In the genomic region with DNA sequence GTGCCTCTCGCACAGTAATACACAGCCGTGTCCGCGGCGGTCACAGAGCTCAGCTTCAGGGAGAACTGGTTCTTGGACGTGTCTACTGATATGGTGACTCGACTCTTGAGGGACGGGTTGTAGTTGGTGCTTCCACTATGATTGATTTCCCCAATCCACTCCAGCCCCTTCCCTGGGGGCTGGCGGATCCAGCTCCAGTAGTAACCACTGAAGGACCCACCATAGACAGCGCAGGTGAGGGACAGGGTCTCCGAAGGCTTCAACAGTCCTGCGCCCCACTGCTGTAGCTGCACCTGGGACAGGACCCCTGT, we compare ENCODE assay signal across 8 cellular contexts.
DNase-seq lines count a peak whose midpoint lies in the region; ATAC-seq and TF ChIP-seq lines count a peak whose summit lies in the region.
"Not testable (repeated sequence)": the region's sequence is repeated elsewhere in the genome, so short reads cannot be mapped to it uniquely, and the experiment has no call there.

No MANE protein-coding gene starts in this region.

- not testable (repeated sequence) for H4K20me1 ChIP-seq in BLaER1; DOHH2 (ENCODE audit: control insufficient read depth, insufficient read depth, low read depth, low read length); Loucy (ENCODE audit: insufficient read depth, low read length, poor library complexity, severe bottlenecking)

- CTCF ChIA-PET in T-cell (lab: Charles Lee): interaction anchor here (0.7 to 1.4 kb wide), 4 partner anchors 21 to 51 kb away, joined by 3 to 4 read pairs (median 3); no protein-coding TSS in a partner anchor
- CTCF ChIA-PET in activated CD8-positive, alpha-beta T cell treated with anti-CD3 and anti-CD28 coated beads for 36 hours (lab: Charles Lee): interaction anchor here (0.7 to 10.3 kb wide), 22 partner anchors 9 to 372 kb away, joined by 3 to 136 read pairs (median 4); no protein-coding TSS in a partner anchor

- H3K9me3 Mint-ChIP-seq in T-cell; activated CD8-positive, alpha-beta T cell treated with anti-CD3 and anti-CD28 coated beads for 36 hours; activated naive CD4-positive, alpha-beta T cell treated with anti-CD3 and anti-CD28 coated beads, Interleukin-2, amount 50 U/mL, for 24 hours; immature natural killer cell; stimulated activated effector memory CD8-positive, alpha-beta T cell treated with anti-CD3 and anti-CD28 coated beads, Interleukin-12 subunit alpha, Interleukin-12 subunit beta, amount 100 ng/mL, for 72 hours: not testable (repeated sequence)

- not testable (repeated sequence) for H3K36me3 Mint-ChIP-seq in T-cell; activated CD8-positive, alpha-beta T cell treated with anti-CD3 and anti-CD28 coated beads for 36 hours (ENCODE audit: low read depth); activated naive CD4-positive, alpha-beta T cell treated with anti-CD3 and anti-CD28 coated beads, Interleukin-2, amount 50 U/mL, for 24 hours; immature natural killer cell; stimulated activated effector memory CD8-positive, alpha-beta T cell treated with anti-CD3 and anti-CD28 coated beads, Interleukin-12 subunit alpha, Interleukin-12 subunit beta, amount 100 ng/mL, for 72 hours

- not testable (repeated sequence) for H3K9me2 ChIP-seq in DOHH2 (replicated peaks; ENCODE audit: control insufficient read depth, low read length); Loucy (replicated peaks; ENCODE audit: low read depth, low read length)

- not testable (repeated sequence) for H3K27ac Mint-ChIP-seq in T-cell; activated naive CD4-positive, alpha-beta T cell treated with anti-CD3 and anti-CD28 coated beads, Interleukin-2, amount 50 U/mL, for 24 hours; immature natural killer cell
- H3K27ac Mint-ChIP-seq in activated CD8-positive, alpha-beta T cell treated with anti-CD3 and anti-CD28 coated beads for 36 hours: peak overlapping the region; percentile 40
- peak overlapping the region; percentile 80 for H3K27ac Mint-ChIP-seq in stimulated activated effector memory CD8-positive, alpha-beta T cell treated with anti-CD3 and anti-CD28 coated beads, Interleukin-12 subunit alpha, Interleukin-12 subunit beta, amount 100 ng/mL, for 72 hours

- peak overlapping the region; percentile 58 for H3K4me3 ChIP-seq in BLaER1
- peak overlapping the region; percentile 64 for H3K4me3 ChIP-seq in DOHH2 (ENCODE audit: low read length)
- H3K4me3 ChIP-seq in Loucy (ENCODE audit: low read length, poor library complexity, severe bottlenecking): peak overlapping the region; percentile 48

- ATAC-seq in T-cell (replicated peaks in 1 of 4): peak in 1 of 4 experiments; percentile 4
- ATAC-seq in activated CD8-positive, alpha-beta T cell treated with anti-CD3 and anti-CD28 coated beads for 36 hours; stimulated activated effector memory CD8-positive, alpha-beta T cell treated with anti-CD3 and anti-CD28 coated beads, Interleukin-12 subunit alpha, Interleukin-12 subunit beta, amount 100 ng/mL, for 72 hours: not testable (repeated sequence)

- not testable (repeated sequence) for DNase-seq in T-cell; activated CD8-positive, alpha-beta T cell treated with anti-CD3 and anti-CD28 coated beads for 36 hours; immature natural killer cell; stimulated activated effector memory CD8-positive, alpha-beta T cell treated with anti-CD3 and anti-CD28 coated beads, Interleukin-12 subunit alpha, Interleukin-12 subunit beta, amount 100 ng/mL, for 72 hours (ENCODE audit: low spot score in 2 of 2)

- not testable (repeated sequence) for H2AFZ ChIP-seq in Loucy (ENCODE audit: low read length)

- H3K4me3 Mint-ChIP-seq in T-cell: peak overlapping the region in 2 of 3 donors; percentile 52 to 56
- H3K4me3 Mint-ChIP-seq in activated CD8-positive, alpha-beta T cell treated with anti-CD3 and anti-CD28 coated beads for 36 hours: peak overlapping the region; percentile 45
- peak overlapping the region; percentile 79 for H3K4me3 Mint-ChIP-seq in activated naive CD4-positive, alpha-beta T cell treated with anti-CD3 and anti-CD28 coated beads, Interleukin-2, amount 50 U/mL, for 24 hours
- H3K4me3 Mint-ChIP-seq in immature natural killer cell: peak overlapping the region in 4 of 5 donors; percentile 3 to 65 (median 49)
- peak overlapping the region; percentile 64 for H3K4me3 Mint-ChIP-seq in stimulated activated effector memory CD8-positive, alpha-beta T cell treated with anti-CD3 and anti-CD28 coated beads, Interleukin-12 subunit alpha, Interleukin-12 subunit beta, amount 100 ng/mL, for 72 hours

- H3K4me1 ChIP-seq in BLaER1 (peaks cover 45% of the 10 kb centered on the region), DOHH2 (ENCODE audit: control insufficient read depth, low read length) (peaks cover 40% of the 10 kb centered on the region), Loucy (ENCODE audit: insufficient read depth, low read length, poor library complexity, severe bottlenecking) (peaks cover 34% of the 10 kb centered on the region)

- not testable (repeated sequence) for H3F3A ChIP-seq in DOHH2 (ENCODE audit: control insufficient read depth, insufficient read depth); Loucy (ENCODE audit: low read depth)

- not testable (repeated sequence) for H3K79me2 ChIP-seq in DOHH2 (ENCODE audit: control insufficient read depth, low read length); Loucy (ENCODE audit: insufficient read depth, low read length)

- H3K27ac ChIP-seq in BLaER1 (peak overlapping the region; percentile 77), DOHH2 (ENCODE audit: low read depth, low read length) (peak overlapping the region; percentile 59)

- not testable (repeated sequence) for H3K9ac ChIP-seq in BLaER1
- peak overlapping the region; percentile 64 for H3K9ac ChIP-seq in Loucy (ENCODE audit: low read depth, low read length, poor library complexity, severe bottlenecking)

- H3K4me1 Mint-ChIP-seq in T-cell (peaks cover 16 to 25% (median 23%) of the 10 kb centered on the region in 3 donors), immature natural killer cell (peaks cover 9 to 12% of the 10 kb centered on the region in 2 donors)
- peaks cover 24% of the 10 kb centered on the region for H3K4me1 Mint-ChIP-seq in activated CD8-positive, alpha-beta T cell treated with anti-CD3 and anti-CD28 coated beads for 36 hours (ENCODE audit: low read depth)
- peaks cover 16% of the 10 kb centered on the region for H3K4me1 Mint-ChIP-seq in activated naive CD4-positive, alpha-beta T cell treated with anti-CD3 and anti-CD28 coated beads, Interleukin-2, amount 50 U/mL, for 24 hours
- peaks cover 19% of the 10 kb centered on the region for H3K4me1 Mint-ChIP-seq in stimulated activated effector memory CD8-positive, alpha-beta T cell treated with anti-CD3 and anti-CD28 coated beads, Interleukin-12 subunit alpha, Interleukin-12 subunit beta, amount 100 ng/mL, for 72 hours

- not testable (repeated sequence) for H3K27me3 ChIP-seq in BLaER1; DOHH2 (ENCODE audit: control insufficient read depth, low read length); Loucy (ENCODE audit: insufficient read depth, low read length, poor library complexity, severe bottlenecking)

- H3K9me3 ChIP-seq in BLaER1; DOHH2 (ENCODE audit: control insufficient read depth, insufficient read depth, low read length); Loucy (ENCODE audit: insufficient read depth, low read depth, low read length): not testable (repeated sequence)

- POLR2A ChIA-PET in T-cell (lab: Charles Lee): not testable (repeated sequence)
- POLR2A ChIA-PET in activated CD8-positive, alpha-beta T cell treated with anti-CD3 and anti-CD28 coated beads for 36 hours (lab: Charles Lee): interaction anchor here (0.8 kb wide), 1 partner anchor 22 kb away, joined by 3 read pairs; no protein-coding TSS in a partner anchor

- not testable (repeated sequence) for H3K36me3 ChIP-seq in BLaER1; DOHH2 (ENCODE audit: control insufficient read depth, low read length); Loucy (ENCODE audit: insufficient read depth, low read length)

- peaks cover 6 to 21% of the 10 kb centered on the region in 2 donors for H3K27me3 Mint-ChIP-seq in T-cell
- H3K27me3 Mint-ChIP-seq in activated CD8-positive, alpha-beta T cell treated with anti-CD3 and anti-CD28 coated beads for 36 hours; activated naive CD4-positive, alpha-beta T cell treated with anti-CD3 and anti-CD28 coated beads, Interleukin-2, amount 50 U/mL, for 24 hours; immature natural killer cell (ENCODE audit: low read depth in 3 of 3): not testable (repeated sequence)

- intact Hi-C loops in activated CD8-positive, alpha-beta T cell treated with anti-CD3 and anti-CD28 coated beads for 36 hours (cut with micrococcal nuclease): not testable (repeated sequence)

- H3K4me2 ChIP-seq in BLaER1: peak overlapping the region; percentile 66
- peak overlapping the region; percentile 75 for H3K4me2 ChIP-seq in DOHH2 (ENCODE audit: low read length)
- peak overlapping the region; percentile 73 for H3K4me2 ChIP-seq in Loucy (ENCODE audit: low read depth, low read length, poor library complexity, severe bottlenecking)

- TF ChIP-seq CTCF in DOHH2 (IDR thresholded peaks at IDR 0.05; ENCODE audit: low read depth, low read length, poor library complexity, severe bottlenecking) (peak; percentile 52), Loucy (conservative IDR thresholded peaks at IDR 0.05; ENCODE audit: low read length) (peak; percentile 26; the same call in 1 of the 2 replicates)
- not testable (repeated sequence) for TF ChIP-seq CTCF in activated CD8-positive, alpha-beta T cell treated with anti-CD3 and anti-CD28 coated beads for 36 hours (IDR thresholded peaks at IDR 0.05)
